ENCODE assay signal across 16 cellular contexts in the genomic region with DNA sequence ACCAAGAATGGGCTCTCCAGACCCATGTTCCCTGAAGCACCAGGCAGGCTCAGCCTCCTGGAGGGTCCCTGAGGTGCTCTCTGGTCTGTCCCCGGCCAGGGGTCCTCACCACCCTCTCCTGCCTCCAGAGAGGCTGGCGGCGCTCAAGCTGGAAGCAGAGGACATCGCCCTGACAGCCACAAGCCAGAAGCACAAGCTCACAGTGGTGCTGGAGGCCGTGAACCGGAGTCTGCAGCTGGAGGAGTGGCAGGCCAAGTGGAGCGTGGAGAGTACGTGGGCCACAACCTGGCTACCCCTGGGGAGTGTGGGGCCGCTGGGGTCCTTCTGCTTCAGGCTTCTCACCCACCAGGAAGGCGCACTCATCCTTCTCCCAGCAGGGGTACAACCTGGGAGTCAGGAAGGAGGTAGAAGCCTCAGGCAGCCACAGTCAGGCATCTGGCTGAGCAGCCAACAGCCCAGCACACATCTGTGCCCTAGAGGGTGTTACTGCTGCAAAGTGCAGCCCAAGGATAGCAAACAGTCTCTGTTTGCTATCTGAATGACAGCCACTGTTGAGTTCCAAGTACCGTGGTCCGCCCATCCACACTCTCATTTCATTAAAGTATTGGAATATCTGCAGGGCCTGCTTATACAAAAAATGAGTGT. TPM values are rescaled to one million over a fixed set of nuclear protein-coding genes. Genes with fewer than 3 reads are reported as not detected.
"Had no signal": no experiment of that assay in that cellular context is flagged by ENCODE, and none has a peak within 500 bp of the region (broad histone marks: within the 10 kb centered on the region; RNA-seq: fewer than 3 reads in every experiment).

No MANE protein-coding gene starts in this region.

- ATAC-seq: stimulated activated effector memory CD8-positive, alpha-beta T cell treated with anti-CD3 and anti-CD28 coated beads, Interleukin-12 subunit alpha, Interleukin-12 subunit beta, amount 100 ng/mL, for 72 hours had no signal

- H3K9me3 Mint-ChIP-seq: activated CD4-positive, alpha-beta memory T cell treated with anti-CD3 and anti-CD28 coated beads for 36 hours; activated T-cell treated with anti-CD3 and anti-CD28 coated beads, Interleukin-2, amount 50 U/mL, for 24 hours; central memory CD8-positive, alpha-beta T cell; stimulated activated effector memory CD8-positive, alpha-beta T cell treated with anti-CD3 and anti-CD28 coated beads, Interleukin-12 subunit alpha, Interleukin-12 subunit beta, amount 100 ng/mL, for 72 hours had no signal

- DNase-seq: activated CD4-positive, alpha-beta memory T cell treated with anti-CD3 and anti-CD28 coated beads for 36 hours; activated CD4-positive, alpha-beta T cell treated with anti-CD3 and anti-CD28 coated beads for 1 hour; activated T-cell treated with anti-CD3 and anti-CD28 coated beads, Interleukin-2, amount 50 U/mL, for 24 hours; brain microvascular endothelial cell; hippocampal formation; mesendoderm; stimulated activated CD4-positive, alpha-beta T cell treated with anti-CD3 and anti-CD28 coated beads, Interleukin-12 subunit alpha, Interleukin-12 subunit beta, amount 100 ng/mL, for 4 hours; T-helper 9 cell had no signal

- H3K27me3 ChIP-seq: brain microvascular endothelial cell had no signal

- H3K27ac ChIP-seq: brain microvascular endothelial cell, coronary artery, esophagus muscularis mucosa had no signal

- H3K4me1 ChIP-seq: esophagus muscularis mucosa had no signal

- H3K27ac Mint-ChIP-seq: activated CD4-positive, alpha-beta memory T cell treated with anti-CD3 and anti-CD28 coated beads for 36 hours; activated T-cell treated with anti-CD3 and anti-CD28 coated beads, Interleukin-2, amount 50 U/mL, for 24 hours; stimulated activated effector memory CD8-positive, alpha-beta T cell treated with anti-CD3 and anti-CD28 coated beads, Interleukin-12 subunit alpha, Interleukin-12 subunit beta, amount 100 ng/mL, for 72 hours had no signal

- H3K4me3 Mint-ChIP-seq: activated CD4-positive, alpha-beta memory T cell treated with anti-CD3 and anti-CD28 coated beads for 36 hours; activated naive CD8-positive, alpha-beta T cell; activated T-cell treated with anti-CD3 and anti-CD28 coated beads, Interleukin-2, amount 50 U/mL, for 24 hours; central memory CD8-positive, alpha-beta T cell; stimulated activated effector memory CD8-positive, alpha-beta T cell treated with anti-CD3 and anti-CD28 coated beads, Interleukin-12 subunit alpha, Interleukin-12 subunit beta, amount 100 ng/mL, for 72 hours had no signal

- H3K4me3 ChIP-seq: coronary artery, esophagus muscularis mucosa had no signal

- H3K27me3 Mint-ChIP-seq: activated CD4-positive, alpha-beta memory T cell treated with anti-CD3 and anti-CD28 coated beads for 36 hours; activated naive CD8-positive, alpha-beta T cell; activated T-cell treated with anti-CD3 and anti-CD28 coated beads, Interleukin-2, amount 50 U/mL, for 24 hours; central memory CD8-positive, alpha-beta T cell had no signal

RNA-seq across cellular contexts. Expression of a gene that starts 8.4 kb away (rescaled TPM):
- total RNA-seq: kidney epithelial cell, pulmonary artery endothelial cell had no signal
- polyA plus RNA-seq: neural cell had no signal
